15 cellular contexts compared by ENCODE assay signal in genomic region chr2:128153786-128154185, GRCh38.
DNase-seq lines count a peak whose midpoint lies in the region; ATAC-seq and TF ChIP-seq lines count a peak whose summit lies in the region.
"Had no signal": no experiment of that assay in that cellular context is flagged by ENCODE, and none has a peak within 500 bp of the region (broad histone marks: within the 10 kb centered on the region; RNA-seq: fewer than 3 reads in every experiment).

No MANE protein-coding gene starts in this region.

- no peaks in the 10 kb centered on the region for H3K27me3 Mint-ChIP-seq in activated naive CD4-positive, alpha-beta T cell treated with anti-CD3 and anti-CD28 coated beads, Interleukin-2, amount 10 ng/mL, durations not matched to agents 7 days and 5 days
- no peaks in the 10 kb centered on the region for H3K27me3 Mint-ChIP-seq in T-helper 17 cell
- H3K27me3 Mint-ChIP-seq: CD4-positive, CD25-positive, alpha-beta regulatory T cell had no signal

- H3K27me3 ChIP-seq in left ventricle myocardium inferior (ENCODE audit: low read depth), result no peaks in the 10 kb centered on the region
- H3K27me3 ChIP-seq: BLaER1 treated with 17β-estradiol and CSF1 and Interleukin-3, amounts not matched to agents 10 nM and 100 nM had no signal

- no peaks in the 10 kb centered on the region for H3K9me3 Mint-ChIP-seq in activated naive CD4-positive, alpha-beta T cell treated with anti-CD3 and anti-CD28 coated beads, Interleukin-2, amount 10 ng/mL, durations not matched to agents 7 days and 5 days
- H3K9me3 Mint-ChIP-seq: CD4-positive, CD25-positive, alpha-beta regulatory T cell; HFFc6 had no signal

- DNase-seq in activated naive CD4-positive, alpha-beta T cell treated with anti-CD3 and anti-CD28 coated beads, Interleukin-2, amount 10 ng/mL, durations not matched to agents 7 days and 5 days, result no peak
- no peak for DNase-seq in activated naive CD4-positive, alpha-beta T cell (lab: John Stamatoyannopoulos, UW)
- DNase-seq in left ventricle myocardium inferior (no peak), left cardiac atrium (no peak), T-helper 17 cell (no peak), foreskin melanocyte (no peak)
- DNase-seq: 8988T; CD4-positive, CD25-positive, alpha-beta regulatory T cell; DMS53; HCEC 1CT; HFFc6 had no signal

- H3K4me1 Mint-ChIP-seq in activated naive CD4-positive, alpha-beta T cell treated with anti-CD3 and anti-CD28 coated beads, Interleukin-2, amount 10 ng/mL, durations not matched to agents 7 days and 5 days, result no peaks in the 10 kb centered on the region
- H3K4me1 Mint-ChIP-seq in T-helper 17 cell, result peaks cover 17% of the 10 kb centered on the region

- peaks cover 25% of the 10 kb centered on the region for H3K4me1 ChIP-seq in left ventricle myocardium inferior
- H3K4me1 ChIP-seq: BLaER1 treated with 17β-estradiol and CSF1 and Interleukin-3, amounts not matched to agents 10 nM and 100 nM had no signal

- H3K27ac Mint-ChIP-seq in activated naive CD4-positive, alpha-beta T cell treated with anti-CD3 and anti-CD28 coated beads, Interleukin-2, amount 10 ng/mL, durations not matched to agents 7 days and 5 days, result peak overlapping the region; percentile 19
- peak overlapping the region; percentile 37 for H3K27ac Mint-ChIP-seq in T-helper 17 cell
- H3K27ac Mint-ChIP-seq: CD4-positive, CD25-positive, alpha-beta regulatory T cell; HFFc6 had no signal

- H3K9me3 ChIP-seq in left ventricle myocardium inferior (replicated peaks) (no peaks in the 10 kb centered on the region), T-helper 17 cell (ENCODE audit: control insufficient read depth, low read length, poor library complexity, severe bottlenecking) (no peaks in the 10 kb centered on the region)
- H3K9me3 ChIP-seq: BLaER1 treated with 17β-estradiol and CSF1 and Interleukin-3, amounts not matched to agents 10 nM and 100 nM had no signal

- CTCF ChIA-PET in activated naive CD4-positive, alpha-beta T cell treated with anti-CD3 and anti-CD28 coated beads, Interleukin-2, amount 10 ng/mL, durations not matched to agents 7 days and 5 days (lab: Charles Lee), result no interaction called here

- TF ChIP-seq CTCF in left ventricle myocardium inferior (IDR thresholded peaks at IDR 0.05; ENCODE audit: borderline replicate concordance), result no peak

- peaks cover 63% of the 10 kb centered on the region for H3K36me3 ChIP-seq in left ventricle myocardium inferior

- H3K36me3 Mint-ChIP-seq in activated naive CD4-positive, alpha-beta T cell treated with anti-CD3 and anti-CD28 coated beads, Interleukin-2, amount 10 ng/mL, durations not matched to agents 7 days and 5 days, result peaks cover 43% of the 10 kb centered on the region
- H3K36me3 Mint-ChIP-seq in T-helper 17 cell (ENCODE audit: low read depth), result peaks cover 21% of the 10 kb centered on the region

- peak overlapping the region; percentile 69 for H3K27ac ChIP-seq in left ventricle myocardium inferior (replicated peaks)
- H3K27ac ChIP-seq: BLaER1 treated with 17β-estradiol and CSF1 and Interleukin-3, amounts not matched to agents 10 nM and 100 nM had no signal

- intact Hi-C loops in left ventricle myocardium inferior (cut with micrococcal nuclease) (no loop called here), left cardiac atrium (cut with DNase I) (no loop called here)

- no peak overlapping the region for H3K4me3 ChIP-seq in left ventricle myocardium inferior
- H3K4me3 ChIP-seq: BLaER1 treated with 17β-estradiol and CSF1 and Interleukin-3, amounts not matched to agents 10 nM and 100 nM had no signal

- no peak for ATAC-seq in left cardiac atrium
- no peak for ATAC-seq in T-helper 17 cell
- ATAC-seq in GM18861 (IDR thresholded peaks at IDR 0.05; ENCODE audit: unreplicated experiment), result no peak
- ATAC-seq in HG03196 (IDR thresholded peaks at IDR 0.05; ENCODE audit: unreplicated experiment), result no peak
- ATAC-seq: HepG2 had no signal

- no peak overlapping the region for H3K4me3 Mint-ChIP-seq in activated naive CD4-positive, alpha-beta T cell treated with anti-CD3 and anti-CD28 coated beads, Interleukin-2, amount 10 ng/mL, durations not matched to agents 7 days and 5 days
- H3K4me3 Mint-ChIP-seq in T-helper 17 cell, result no peak overlapping the region
- H3K4me3 Mint-ChIP-seq: CD4-positive, CD25-positive, alpha-beta regulatory T cell; HFFc6 had no signal
